Comparison of ENCODE assay signal across 8 cellular contexts in genomic region chr9:129627556-129628492, GRCh38. TPM values are rescaled to one million over a fixed set of nuclear protein-coding genes. Genes with fewer than 3 reads are reported as not detected.
DNase-seq lines count a peak whose midpoint lies in the region; ATAC-seq, FAIRE-seq and TF ChIP-seq lines count a peak whose summit lies in the region.

No MANE protein-coding gene starts in this region.

- ATAC-seq in HG03521 (IDR thresholded peaks at IDR 0.05; ENCODE audit: unreplicated experiment) (no peak), HG03095 (IDR thresholded peaks at IDR 0.05; ENCODE audit: unreplicated experiment) (no peak)

- peaks cover 64% of the 10 kb centered on the region for H3K36me3 ChIP-seq in DOHH2 (ENCODE audit: control insufficient read depth, low read length)
- peaks cover 3 to 14% of the 10 kb centered on the region in 2 donors for H3K36me3 ChIP-seq in duodenal mucosa (ENCODE audit: control insufficient read depth in 1 of 2, insufficient read depth in 2 of 2, low read length in 2 of 2)
- peaks cover 19% of the 10 kb centered on the region for H3K36me3 ChIP-seq in osteoblast (ENCODE audit: insufficient read depth, low read length)

- no peaks in the 10 kb centered on the region for H3K9me2 ChIP-seq in DOHH2 (replicated peaks; ENCODE audit: control insufficient read depth, low read length)

- peaks cover 36% of the 10 kb centered on the region for H4K20me1 ChIP-seq in DOHH2 (ENCODE audit: control insufficient read depth, insufficient read depth, low read depth, low read length)
- H4K20me1 ChIP-seq in osteoblast (ENCODE audit: insufficient read depth, low read length), result peaks cover 56% of the 10 kb centered on the region

- peak overlapping the region; percentile 85 for H3K9ac ChIP-seq in duodenal mucosa (ENCODE audit: low read depth in 1 of 2, low read length in 2 of 2)

- DNase-seq in NOMO-1 treated with dmso at 0.1 percent for 144 hours (lab: John Stamatoyannopoulos, UW; ENCODE audit: unreplicated experiment) (peak; percentile 7), osteoblast (ENCODE audit: insufficient read length, low spot score, missing footprints) (no peak), NCI-H1436 (lab: John Stamatoyannopoulos, UW) (no peak), D721Med (ENCODE audit: insufficient read length, low spot score) (no peak)

- H3K27ac ChIP-seq in DOHH2 (ENCODE audit: low read depth, low read length) (peak overlapping the region; percentile 84), duodenal mucosa (ENCODE audit: low read depth, low read length) (no peak overlapping the region), osteoblast (ENCODE audit: low read depth, low read length) (peak overlapping the region; percentile 95)

- H3K79me2 ChIP-seq in DOHH2 (ENCODE audit: control insufficient read depth, low read length), result peaks cover 69% of the 10 kb centered on the region
- H3K79me2 ChIP-seq in osteoblast (ENCODE audit: insufficient read depth, low read length), result peaks cover 68% of the 10 kb centered on the region

- no peak for TF ChIP-seq CTCF in DOHH2 (IDR thresholded peaks at IDR 0.05; ENCODE audit: low read depth, low read length, poor library complexity, severe bottlenecking)
- no peak for TF ChIP-seq CTCF in osteoblast (IDR thresholded peaks at IDR 0.05; ENCODE audit: extremely low read depth, low read depth, low read length)
- no peak for TF ChIP-seq CTCF in D721Med (IDR thresholded peaks at IDR 0.05; ENCODE audit: insufficient read depth, missing control alignments)

- H3K4me1 ChIP-seq in DOHH2 (ENCODE audit: control insufficient read depth, low read length), result peaks cover 38% of the 10 kb centered on the region
- H3K4me1 ChIP-seq in duodenal mucosa (ENCODE audit: control insufficient read depth in 1 of 2, insufficient read depth in 2 of 2, low read length in 2 of 2), result peaks cover 26 to 42% of the 10 kb centered on the region in 2 donors
- H3K4me1 ChIP-seq in osteoblast (ENCODE audit: insufficient read depth, low read length), result peaks cover 76% of the 10 kb centered on the region

- FAIRE-seq in D721Med (lab: Jason Lieb, UNC), result no peak

- H3K27me3 ChIP-seq in DOHH2 (ENCODE audit: control insufficient read depth, low read length) (no peaks in the 10 kb centered on the region), duodenal mucosa (ENCODE audit: control insufficient read depth in 1 of 2, insufficient read depth in 2 of 2, low read length in 2 of 2) (no peaks in the 10 kb centered on the region), osteoblast (ENCODE audit: insufficient read depth, low read length) (no peaks in the 10 kb centered on the region)

- H3F3A ChIP-seq in DOHH2 (ENCODE audit: control insufficient read depth, insufficient read depth), result peaks cover 9% of the 10 kb centered on the region

- H2AFZ ChIP-seq in osteoblast (ENCODE audit: low read length), result no peak overlapping the region

- H3K4me2 ChIP-seq in DOHH2 (ENCODE audit: low read length) (peak overlapping the region; percentile 85), osteoblast (ENCODE audit: insufficient read depth, low read length) (peak overlapping the region; percentile 97)

- H3K4me3 ChIP-seq in DOHH2 (ENCODE audit: low read length) (peak overlapping the region; percentile 84), duodenal mucosa (ENCODE audit: low read depth in 1 of 2, low read length in 2 of 2) (peak overlapping the region; percentile 91 to 95), osteoblast (ENCODE audit: insufficient read depth, low read length) (peak overlapping the region; percentile 78)

- H3K9me3 ChIP-seq in DOHH2 (ENCODE audit: control insufficient read depth, insufficient read depth, low read length), result no peaks in the 10 kb centered on the region
- H3K9me3 ChIP-seq in duodenal mucosa (ENCODE audit: control insufficient read depth in 1 of 2, low read length in 2 of 2), result no peaks in the 10 kb centered on the region
- H3K9me3 ChIP-seq in osteoblast (ENCODE audit: low read depth, low read length), result no peaks in the 10 kb centered on the region

RNA-seq across cellular contexts. Expression of gene NTMT1, which starts 1.9 kb away (rescaled TPM):
- 26.4 and 28.6 TPM in 2 replicates for total RNA-seq in osteoblast

RNA-seq across cellular contexts. Expression of gene C9orf50, which starts 6.9 kb away (rescaled TPM):
- under 0.01 and 0.36 TPM in 2 replicates for total RNA-seq in osteoblast

RNA-seq across cellular contexts. Expression of gene ASB6, which starts 14.1 kb away (rescaled TPM):
- 21.0 and 23.9 TPM in 2 replicates for total RNA-seq in osteoblast

RNA-seq across cellular contexts. Expression of gene PRRX2, which starts 37.6 kb away (rescaled TPM):
- 27.5 and 34.8 TPM in 2 replicates for total RNA-seq in osteoblast
